24 cellular contexts compared by ENCODE assay signal in the genomic region with DNA sequence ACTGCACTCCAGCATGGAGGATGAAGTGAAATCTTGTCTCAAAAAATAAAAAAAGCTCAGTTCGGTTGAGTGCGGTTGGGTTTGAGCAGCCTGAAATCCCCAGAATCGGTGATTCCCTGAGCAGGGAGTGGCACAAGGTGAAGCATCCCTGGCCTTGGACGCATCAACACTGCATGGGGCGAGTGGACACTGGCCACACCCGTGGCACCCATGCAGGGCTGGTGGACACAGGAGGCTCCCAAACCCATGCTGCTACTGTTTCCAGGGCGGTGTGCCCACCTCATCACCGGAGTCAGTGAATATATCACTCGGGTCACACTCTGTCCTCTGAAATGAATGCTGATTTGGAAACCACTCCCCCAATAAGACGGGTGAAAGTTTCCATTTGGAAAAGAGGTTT. TPM values are rescaled to one million over a fixed set of nuclear protein-coding genes. Genes with fewer than 3 reads are reported as not detected.
DNase-seq lines count a peak whose midpoint lies in the region; ATAC-seq and TF ChIP-seq lines count a peak whose summit lies in the region.
"Had no signal": no experiment of that assay in that cellular context is flagged by ENCODE, and none has a peak within 500 bp of the region (broad histone marks: within the 10 kb centered on the region; RNA-seq: fewer than 3 reads in every experiment).

No MANE protein-coding gene starts in this region.

- H3K27me3 ChIP-seq in layer of hippocampus (ENCODE audit: control insufficient read depth, insufficient read depth, low read length) (no peaks in the 10 kb centered on the region), upper lobe of right lung (peaks cover 15% of the 10 kb centered on the region)
- H3K27me3 ChIP-seq: Peyer's patch had no signal

- no peak for ATAC-seq in natural killer cell treated with Interleukin-12 subunit alpha and Interleukin-12 subunit beta and Interleukin-15 and Interleukin-18, amount 100 ng/mL, for 72 hours
- ATAC-seq in natural killer cell, result no peak
- no peak for ATAC-seq in upper lobe of right lung
- ATAC-seq in HG02973 (IDR thresholded peaks at IDR 0.05; ENCODE audit: unreplicated experiment), result no peak
- no peak for ATAC-seq in esophagus mucosa

- DNase-seq in natural killer cell treated with Interleukin-12 subunit alpha and Interleukin-12 subunit beta and Interleukin-15 and Interleukin-18, amount 100 ng/mL, for 72 hours (ENCODE audit: low spot score), result peak; percentile 8
- DNase-seq in natural killer cell (no peak), posterior vena cava (ENCODE audit: low spot score) (peak; percentile 43), upper lobe of right lung (peak; percentile 38), NCI-H345 treated with DMSO at 0.1 percent for 48 hours (lab: John Stamatoyannopoulos, UW; ENCODE audit: unreplicated experiment) (no peak)
- DNase-seq: AML-193, DMS53, GDM1, GOT3, HCEC 1CT, NCI-H1105 treated with DMSO at 0.1 percent for 48 hours, NCI-H2029 treated with DMSO at 0.1 percent for 48 hours, NCI-H2171, NCI-H345, NCI-H524 treated with DMSO at 0.1 percent for 48 hours, NCI-H82 had no signal

- no peaks in the 10 kb centered on the region for H3K36me3 Mint-ChIP-seq in natural killer cell treated with Interleukin-12 subunit alpha and Interleukin-12 subunit beta and Interleukin-15 and Interleukin-18, amount 100 ng/mL, for 72 hours
- H3K36me3 Mint-ChIP-seq in natural killer cell, result no peaks in the 10 kb centered on the region
- H3K36me3 Mint-ChIP-seq: IgD-negative memory B cell had no signal

- H3K4me1 Mint-ChIP-seq in natural killer cell treated with Interleukin-12 subunit alpha and Interleukin-12 subunit beta and Interleukin-15 and Interleukin-18, amount 100 ng/mL, for 72 hours (ENCODE audit: low read depth in 2 of 2), result peaks cover 0 to 8% of the 10 kb centered on the region in 2 donors
- peaks cover 3 to 7% of the 10 kb centered on the region in 2 donors for H3K4me1 Mint-ChIP-seq in natural killer cell

- no peak overlapping the region for H3K27ac Mint-ChIP-seq in natural killer cell treated with Interleukin-12 subunit alpha and Interleukin-12 subunit beta and Interleukin-15 and Interleukin-18, amount 100 ng/mL, for 72 hours
- no peak overlapping the region for H3K27ac Mint-ChIP-seq in natural killer cell

- no peaks in the 10 kb centered on the region for H3K27me3 Mint-ChIP-seq in natural killer cell treated with Interleukin-12 subunit alpha and Interleukin-12 subunit beta and Interleukin-15 and Interleukin-18, amount 100 ng/mL, for 72 hours
- H3K27me3 Mint-ChIP-seq in natural killer cell (ENCODE audit: low read depth in 2 of 2), result no peaks in the 10 kb centered on the region

- H3K4me1 ChIP-seq in upper lobe of right lung, result no peaks in the 10 kb centered on the region
- H3K4me1 ChIP-seq: Peyer's patch had no signal

- H3K9me3 Mint-ChIP-seq in natural killer cell treated with Interleukin-12 subunit alpha and Interleukin-12 subunit beta and Interleukin-15 and Interleukin-18, amount 100 ng/mL, for 72 hours, result no peaks in the 10 kb centered on the region
- no peaks in the 10 kb centered on the region for H3K9me3 Mint-ChIP-seq in natural killer cell

- H3K4me3 Mint-ChIP-seq in natural killer cell treated with Interleukin-12 subunit alpha and Interleukin-12 subunit beta and Interleukin-15 and Interleukin-18, amount 100 ng/mL, for 72 hours, result no peak overlapping the region
- no peak overlapping the region for H3K4me3 Mint-ChIP-seq in natural killer cell
- H3K4me3 Mint-ChIP-seq: IgD-negative memory B cell had no signal

- H3K9me3 ChIP-seq in upper lobe of right lung, result no peaks in the 10 kb centered on the region
- H3K9me3 ChIP-seq: Peyer's patch had no signal

- intact Hi-C loops in natural killer cell (cut with micrococcal nuclease), result no loop called here
- intact Hi-C loops in posterior vena cava (cut with DNase I), result no loop called here
- intact Hi-C loops in upper lobe of right lung (cut with DNase I), result no loop called here

- H3K36me3 ChIP-seq in upper lobe of right lung, result no peaks in the 10 kb centered on the region
- H3K36me3 ChIP-seq: Peyer's patch had no signal

- H3K4me3 ChIP-seq in upper lobe of right lung, result no peak overlapping the region
- H3K4me3 ChIP-seq: Peyer's patch had no signal

- H3K27ac ChIP-seq in layer of hippocampus (ENCODE audit: low read depth, low read length), result peak overlapping the region; percentile 98
- H3K27ac ChIP-seq in upper lobe of right lung, result no peak overlapping the region
- H3K27ac ChIP-seq: C4-2B, Peyer's patch had no signal

- no peak for TF ChIP-seq CTCF in natural killer cell (IDR thresholded peaks at IDR 0.05)
- no peak for TF ChIP-seq CTCF in upper lobe of right lung (IDR thresholded peaks at IDR 0.05)

RNA-seq across cellular contexts. Expression of a gene that starts 53.4 kb away (rescaled TPM):
- total RNA-seq in natural killer cell treated with Interleukin-12 subunit alpha and Interleukin-12 subunit beta and Interleukin-15 and Interleukin-18, amount 100 ng/mL, for 72 hours, result not detected
- not detected for total RNA-seq in natural killer cell
- total RNA-seq in posterior vena cava, result not detected
- not detected for total RNA-seq in upper lobe of right lung
- not detected for total RNA-seq in esophagus mucosa
- total RNA-seq: A172, OCI-LY7, Peyer's patch had no signal

Comparison
In these comparisons a context has a peak if more than half of its experiments do, and no peak if none do; other contexts are left out.
1. DNase-seq: peak in natural killer cell treated with Interleukin-12 subunit alpha and Interleukin-12 subunit beta and Interleukin-15 and Interleukin-18, amount 100 ng/mL, for 72 hours (single experiment), posterior vena cava (single experiment) and upper lobe of right lung (single experiment); none in natural killer cell (single experiment) and NCI-H345 treated with DMSO at 0.1 percent for 48 hours (single experiment).